ENCODE assay signal across 17 cellular contexts in the genomic region with DNA sequence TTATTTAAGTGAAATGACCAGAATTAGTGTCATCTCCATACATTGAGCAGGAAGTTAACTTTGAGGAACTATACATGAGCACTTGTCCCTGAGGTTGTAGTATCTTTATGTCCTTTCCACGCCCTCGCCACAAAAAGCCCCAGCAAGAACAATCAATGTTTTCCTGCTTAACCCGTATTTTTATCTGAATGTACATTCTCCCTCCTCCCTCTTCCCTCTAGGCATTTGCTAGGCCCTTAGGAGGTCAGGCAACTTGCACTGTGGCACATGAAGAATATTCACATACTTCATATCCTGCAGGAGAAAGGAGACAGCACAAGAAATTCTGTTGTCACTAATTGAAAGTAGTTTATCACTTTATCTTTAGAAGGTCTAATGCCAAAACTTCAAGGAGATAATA. TPM values are rescaled to one million over a fixed set of nuclear protein-coding genes. Genes with fewer than 3 reads are reported as not detected.
DNase-seq lines count a peak whose midpoint lies in the region; ATAC-seq and TF ChIP-seq lines count a peak whose summit lies in the region.
"Had no signal": no experiment of that assay in that cellular context is flagged by ENCODE, and none has a peak within 500 bp of the region (broad histone marks: within the 10 kb centered on the region; RNA-seq: fewer than 3 reads in every experiment).

No MANE protein-coding gene starts in this region.

- H3K9me3 Mint-ChIP-seq in type B pancreatic cell, result no peaks in the 10 kb centered on the region
- H3K9me3 Mint-ChIP-seq in T-cell, result no peaks in the 10 kb centered on the region
- H3K9me3 Mint-ChIP-seq: activated T-helper 17 cell treated with anti-CD3 and anti-CD28 coated beads, Interleukin-2, amount 50 U/mL, for 72 hours had no signal

- no peaks in the 10 kb centered on the region for H3K27me3 ChIP-seq in foreskin keratinocyte
- H3K27me3 ChIP-seq: heart right ventricle, pancreas, tibial artery had no signal

- peak overlapping the region; percentile 41 for H3K4me3 Mint-ChIP-seq in type B pancreatic cell
- no peak overlapping the region for H3K4me3 Mint-ChIP-seq in T-cell
- H3K4me3 Mint-ChIP-seq: activated T-helper 17 cell treated with anti-CD3 and anti-CD28 coated beads, Interleukin-2, amount 50 U/mL, for 72 hours had no signal

- DNase-seq in SIG-M5 treated with dmso at 0.1 percent for 504 hours (lab: John Stamatoyannopoulos, UW; ENCODE audit: unreplicated experiment), result peak; percentile 61
- DNase-seq in SIG-M5 (lab: John Stamatoyannopoulos, UW), result no peak
- DNase-seq in UCSD-AML1 (lab: John Stamatoyannopoulos, UW; ENCODE audit: unreplicated experiment), result peak; percentile 16
- no peak for DNase-seq in foreskin keratinocyte
- no peak for DNase-seq in type B pancreatic cell (ENCODE audit: extremely low spot score, unreplicated experiment)
- no peak for DNase-seq in retina
- DNase-seq in T-cell, result no peak
- DNase-seq in hippocampal formation (lab: John Stamatoyannopoulos, UW), result no peak
- DNase-seq: activated CD8-positive, alpha-beta memory T cell treated with anti-CD3 and anti-CD28 coated beads for 24 hours; amniotic stem cell; heart right ventricle; NCI-H1092 treated with DMSO at 0.1 percent for 48 hours; NK-92 treated with Interleukin-12 subunit alpha and Interleukin-12 subunit beta, amount 100 ng/mL, for 24 hours; pancreas; tibial artery had no signal

- H3K27me3 Mint-ChIP-seq in type B pancreatic cell (no peaks in the 10 kb centered on the region), T-cell (peaks cover 0 to 4% of the 10 kb centered on the region in 2 donors)
- H3K27me3 Mint-ChIP-seq: activated T-helper 17 cell treated with anti-CD3 and anti-CD28 coated beads, Interleukin-2, amount 50 U/mL, for 72 hours had no signal

- TF ChIP-seq CTCF in foreskin keratinocyte (conservative IDR thresholded peaks at IDR 0.05) (no peak), type B pancreatic cell (conservative IDR thresholded peaks at IDR 0.05) (no peak)

- CTCF ChIA-PET in T-cell (lab: Charles Lee), result no interaction called here

- H3K27ac Mint-ChIP-seq in type B pancreatic cell (peak overlapping the region; percentile 67), T-cell (no peak overlapping the region)
- H3K27ac Mint-ChIP-seq: activated T-helper 17 cell treated with anti-CD3 and anti-CD28 coated beads, Interleukin-2, amount 50 U/mL, for 72 hours had no signal

- peaks cover 57% of the 10 kb centered on the region for H3K4me1 ChIP-seq in foreskin keratinocyte

- H3K36me3 Mint-ChIP-seq in type B pancreatic cell (peaks cover 7% of the 10 kb centered on the region), T-cell (no peaks in the 10 kb centered on the region)

- POLR2A ChIA-PET in T-cell (lab: Charles Lee), result no interaction called here

- H3K4me1 Mint-ChIP-seq in type B pancreatic cell (ENCODE audit: unreplicated experiment) (peaks cover 35% of the 10 kb centered on the region), T-cell (peaks cover 2 to 6% (median 5%) of the 10 kb centered on the region in 3 donors)
- H3K4me1 Mint-ChIP-seq: activated T-helper 17 cell treated with anti-CD3 and anti-CD28 coated beads, Interleukin-2, amount 50 U/mL, for 72 hours had no signal

- ATAC-seq in foreskin keratinocyte, result peak; percentile 43
- ATAC-seq in T-cell (replicated peaks in 1 of 4), result no peak
- ATAC-seq: activated T-helper 17 cell treated with anti-CD3 and anti-CD28 coated beads, Interleukin-2, amount 50 U/mL, for 72 hours; heart right ventricle; pancreas had no signal

- H3K27ac ChIP-seq in foreskin keratinocyte, result peak overlapping the region; percentile 77
- H3K27ac ChIP-seq: heart right ventricle, pancreas, tibial artery, VCaP had no signal

RNA-seq across cellular contexts. Expression of gene DUSP6, which starts 18.1 kb away (rescaled TPM):
- total RNA-seq in foreskin keratinocyte, result 163 and 174 TPM in 2 replicates
- polyA plus RNA-seq in foreskin keratinocyte, result 46.0 and 62.1 TPM in 2 replicates
- total RNA-seq in type B pancreatic cell (ENCODE audit: low replicate concordance), result 43.0 TPM in 2 replicates
- total RNA-seq in T-cell, result 10 to 100 TPM in 1 of 5 donors, 1 to 10 TPM in 4; 2.7 to 13.7 (median 3.1) TPM

Comparison
In these comparisons a context has a peak if more than half of its experiments do, and no peak if none do; other contexts are left out.
1. DNase-seq: peak in SIG-M5 treated with dmso at 0.1 percent for 504 hours (single experiment) and UCSD-AML1 (single experiment); none in SIG-M5 (single experiment), foreskin keratinocyte (0 of 2), type B pancreatic cell (single experiment), retina (single experiment), T-cell (0 of 34) and hippocampal formation (0 of 2).